In the genomic region with DNA sequence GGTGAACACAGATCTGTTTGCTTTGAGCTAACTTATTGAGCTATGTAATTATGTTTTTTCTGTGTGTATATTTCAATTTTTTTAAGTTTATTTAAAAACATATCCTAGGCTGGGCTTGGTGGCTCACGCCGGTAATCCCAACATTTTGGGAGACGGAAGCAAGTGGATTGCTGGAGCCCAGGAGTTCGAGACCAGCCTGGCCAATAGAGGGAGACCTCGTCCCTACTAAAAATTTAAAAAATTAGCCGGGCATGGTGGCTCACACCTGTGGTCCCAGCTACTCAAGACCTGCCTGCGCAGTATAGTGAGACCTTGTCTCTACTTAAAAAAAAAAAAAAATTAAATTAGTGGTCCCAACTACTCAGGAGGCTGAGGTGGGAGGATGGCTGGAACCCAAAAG, we compare ENCODE assay signal across 25 cellular contexts. TPM values are rescaled to one million over a fixed set of nuclear protein-coding genes. Genes with fewer than 3 reads are reported as not detected.
DNase-seq lines count a peak whose midpoint lies in the region; ATAC-seq and TF ChIP-seq lines count a peak whose summit lies in the region.
"Had no signal": no experiment of that assay in that cellular context is flagged by ENCODE, and none has a peak within 500 bp of the region (broad histone marks: within the 10 kb centered on the region; RNA-seq: fewer than 3 reads in every experiment).

No MANE protein-coding gene starts in this region.

- H3K27ac ChIP-seq in VCaP (no peak overlapping the region), vagina (no peak overlapping the region)
- H3K27ac ChIP-seq: dorsolateral prefrontal cortex, hepatocyte had no signal

- TF ChIP-seq POLR2A in vagina (IDR thresholded peaks at IDR 0.05): no peak

- H3K9me3 ChIP-seq in BE2C (no peaks in the 10 kb centered on the region), vagina (no peaks in the 10 kb centered on the region)

- H3K4me3 ChIP-seq in BE2C (ENCODE audit: low read depth, low read length): no peak overlapping the region
- H3K4me3 ChIP-seq in foreskin fibroblast (ENCODE audit: low read depth in 1 of 2, low read length in 2 of 2): no peak overlapping the region
- no peak overlapping the region for H3K4me3 ChIP-seq in vagina
- H3K4me3 ChIP-seq: dorsolateral prefrontal cortex, hepatocyte had no signal

- TF ChIP-seq CTCF in BE2C (IDR thresholded peaks at IDR 0.05; ENCODE audit: low read depth, low read length) (0 out of 2 replicates have a peak, but pooled peaks have one; percentile 8), VCaP (conservative IDR thresholded peaks at IDR 0.05) (peak; percentile 42), foreskin fibroblast (IDR thresholded peaks at IDR 0.05; ENCODE audit: low read depth, low read length) (peak; percentile 39), vagina (IDR thresholded peaks at IDR 0.05) (no peak)

- H3K4me1 ChIP-seq in BE2C: no peaks in the 10 kb centered on the region
- H3K4me1 ChIP-seq in vagina: no peaks in the 10 kb centered on the region

- H3K27me3 ChIP-seq in BE2C: peaks cover 52% of the 10 kb centered on the region
- no peaks in the 10 kb centered on the region for H3K27me3 ChIP-seq in vagina
- H3K27me3 ChIP-seq: hepatocyte had no signal

- DNase-seq in BE2C (no peak), ELR (ENCODE audit: low read depth) (peak; percentile 13), foreskin fibroblast (no peak), vagina (ENCODE audit: extremely low spot score in 2 of 2) (no peak)
- DNase-seq in activated CD4-positive, alpha-beta T cell treated with anti-CD3 and anti-CD28 coated beads, Interleukin-2, amount 50 U/mL, for 48 hours: no peak
- DNase-seq: activated effector memory CD4-positive, alpha-beta T cell treated with anti-CD3 and anti-CD28 coated beads, Interleukin-2, amount 50 U/mL, for 16 hours; CD8-positive, alpha-beta memory T cell; dorsolateral prefrontal cortex; erythroblast; foreskin melanocyte; NCI-H2081 treated with DMSO at 0.1 percent for 48 hours; NCI-H82 had no signal

- H3K36me3 ChIP-seq in BE2C: no peaks in the 10 kb centered on the region
- no peaks in the 10 kb centered on the region for H3K36me3 ChIP-seq in vagina

- no peak for ATAC-seq in HG02571 (IDR thresholded peaks at IDR 0.05; ENCODE audit: unreplicated experiment)

- intact Hi-C loops in vagina (cut with DNase I): no loop called here

RNA-seq across cellular contexts. Expression of a gene that starts 16.2 kb away (rescaled TPM):
- polyA plus RNA-seq in BE2C (2012; ENCODE audit: insufficient read depth, insufficient read length, low read depth): not detected
- 174 TPM for total RNA-seq in vagina
- total RNA-seq: bronchial epithelial cell had no signal
- polyA plus RNA-seq: CD8-positive, alpha-beta memory T cell had no signal

RNA-seq across cellular contexts. Expression of a gene that starts 37.8 kb away (rescaled TPM):
- not detected for polyA plus RNA-seq in BE2C (2012; ENCODE audit: insufficient read depth, insufficient read length, low read depth)
- 4.7 TPM for total RNA-seq in vagina
- total RNA-seq: bronchial epithelial cell, M059J, progenitor cell of endocrine pancreas had no signal

RNA-seq across cellular contexts. Expression of a gene that starts 50.7 kb away (rescaled TPM):
- polyA plus RNA-seq in BE2C (2012; ENCODE audit: insufficient read depth, insufficient read length, low read depth): not detected
- total RNA-seq in vagina: not detected
- total RNA-seq: bronchial epithelial cell; CD8-positive, alpha-beta memory T cell; Daoy; dorsolateral prefrontal cortex; hepatocyte; lower leg skin; M059J; mucosa of gallbladder; neural crest cell; progenitor cell of endocrine pancreas; subcutaneous adipose tissue; ureter had no signal
- polyA plus RNA-seq: adipose tissue; CD8-positive, alpha-beta memory T cell; hepatocyte had no signal

Comparison
In these comparisons a context has a peak if more than half of its experiments do, and no peak if none do; other contexts are left out.
1. CTCF ChIP-seq: peak in BE2C (single experiment), VCaP (single experiment) and foreskin fibroblast (single experiment); none in vagina (0 of 3).